Comparison of ENCODE assay signal across 20 cellular contexts in genomic region chr5:180099733-180100611, GRCh38.
"Had no signal": no experiment of that assay in that cellular context is flagged by ENCODE, and none has a peak within 500 bp of the region (broad histone marks: within the 10 kb centered on the region; RNA-seq: fewer than 3 reads in every experiment).

No MANE protein-coding gene starts in this region.

- H3K27me3 ChIP-seq: cardiac muscle cell, foreskin keratinocyte, neural progenitor cell, pancreas, SJCRH30, upper lobe of right lung had no signal

- ATAC-seq: foreskin keratinocyte, pancreas, T-helper 17 cell, WTC11 had no signal

- H3K27ac ChIP-seq: cardiac muscle cell, foreskin keratinocyte, lower lobe of right lung, neural progenitor cell, pancreas, SJCRH30, upper lobe of right lung had no signal

- H3K4me1 Mint-ChIP-seq: activated CD4-positive, alpha-beta T cell treated with anti-CD3 and anti-CD28 coated beads, Interleukin-2, amount 10 ng/mL, durations not matched to agents 7 days and 5 days; neural progenitor cell; T-helper 17 cell; WTC11 had no signal

- H3K27ac Mint-ChIP-seq: activated CD4-positive, alpha-beta T cell treated with anti-CD3 and anti-CD28 coated beads, Interleukin-2, amount 10 ng/mL, durations not matched to agents 7 days and 5 days; activated T-helper 2 cell treated with anti-CD3 and anti-CD28 coated beads, Interferon-gamma antibody, Interleukin-2, Interleukin-4, amounts not matched to agents 10 μg/mL and 5 μg/mL and 100 μg/mL, durations not matched to agents 14 hours and 24 hours and 36 hours; mesothelial cell of epicardium; neural progenitor cell; T-helper 17 cell; WTC11 had no signal

- H3K4me3 ChIP-seq: cardiac muscle cell, lower lobe of right lung, neural progenitor cell, pancreas, SJCRH30, upper lobe of right lung had no signal

- H3K9me3 ChIP-seq: lower lobe of right lung, pancreas, SJCRH30, upper lobe of right lung had no signal

- H3K9ac ChIP-seq: neural progenitor cell had no signal

- H3K4me3 Mint-ChIP-seq: activated CD4-positive, alpha-beta T cell treated with anti-CD3 and anti-CD28 coated beads, Interleukin-2, amount 10 ng/mL, durations not matched to agents 7 days and 5 days; mesothelial cell of epicardium; neural progenitor cell; T-helper 17 cell; WTC11 had no signal

- DNase-seq: activated CD4-positive, alpha-beta T cell treated with anti-CD3 and anti-CD28 coated beads, Interleukin-2, amount 10 ng/mL, durations not matched to agents 7 days and 5 days; activated naive CD4-positive, alpha-beta T cell treated with anti-CD3 and anti-CD28 coated beads, Interleukin-2, amount 50 U/mL, for 16 hours; cortex of kidney; effector memory CD4-positive, alpha-beta T cell; foreskin keratinocyte; glutamatergic neuron; hypothalamus; kidney glomerular epithelial cell; lower lobe of right lung; pancreas; SJCRH30; stimulated activated CD4-positive, alpha-beta T cell treated with anti-CD3 and anti-CD28 coated beads, Interleukin-4, amount 100 ng/mL, for 1 hour; stimulated activated naive CD4-positive, alpha-beta T cell treated with Interleukin-2 at 50 U/mL for 16 hours; T-helper 17 cell; upper lobe of right lung had no signal

- H3K36me3 Mint-ChIP-seq: mesothelial cell of epicardium, neural progenitor cell, WTC11 had no signal

- H3K4me1 ChIP-seq: foreskin keratinocyte, lower lobe of right lung, neural progenitor cell, pancreas, SJCRH30, upper lobe of right lung had no signal

- H3K36me3 ChIP-seq: cardiac muscle cell, lower lobe of right lung, neural progenitor cell, pancreas, SJCRH30, upper lobe of right lung had no signal

- H2AFZ ChIP-seq: neural progenitor cell had no signal

- H3K4me2 ChIP-seq: neural progenitor cell had no signal

- H3K9me3 Mint-ChIP-seq: activated CD4-positive, alpha-beta T cell treated with anti-CD3 and anti-CD28 coated beads, Interleukin-2, amount 10 ng/mL, durations not matched to agents 7 days and 5 days; activated T-helper 2 cell treated with anti-CD3 and anti-CD28 coated beads, Interferon-gamma antibody, Interleukin-2, Interleukin-4, amounts not matched to agents 10 μg/mL and 5 μg/mL and 100 μg/mL, durations not matched to agents 14 hours and 24 hours and 36 hours; mesothelial cell of epicardium had no signal
